In genomic region chr22:42062506-42063190, GRCh38 we compare ENCODE assay signal across 27 cellular contexts.
"Had no signal": no experiment of that assay in that cellular context is flagged by ENCODE, and none has a peak within 500 bp of the region (broad histone marks: within the 10 kb centered on the region; RNA-seq: fewer than 3 reads in every experiment).

No MANE protein-coding gene starts in this region.

- H3K27ac Mint-ChIP-seq: activated CD4-positive, alpha-beta memory T cell treated with anti-CD3 and anti-CD28 coated beads, Interleukin-2, amount 10 ng/mL, durations not matched to agents 7 days and 5 days; activated CD4-positive, alpha-beta T cell treated with anti-CD3 and anti-CD28 coated beads, Interleukin-2, amount 10 ng/mL, durations not matched to agents 7 days and 5 days; activated naive CD4-positive, alpha-beta T cell treated with anti-CD3 and anti-CD28 coated beads, Interleukin-2, amount 10 ng/mL, durations not matched to agents 7 days and 5 days; dendritic cell treated with granulocyte-macrophage colony-stimulating factor and Interleukin-4, amounts not matched to agents 40 ng/mL and 50 ng/mL, for 4 days; natural killer cell treated with Interleukin-12 subunit alpha and Interleukin-12 subunit beta and Interleukin-15 and Interleukin-18, amount 100 ng/mL, for 72 hours; T-helper 1 cell treated with Interleukin-12 subunit alpha and Interleukin-12 subunit beta and Interleukin-4 antibody, amounts not matched to agents 30 μg/mL and 1 μg/mL, for 36 hours had no signal

- H3K36me3 ChIP-seq: uterus had no signal

- H3K4me2 ChIP-seq: smooth muscle cell had no signal

- ATAC-seq: foreskin keratinocyte, heart left ventricle, left lung, lower lobe of right lung, mucosa of descending colon, pancreas had no signal

- H3K27ac ChIP-seq: brain microvascular endothelial cell, esophagus muscularis mucosa, foreskin keratinocyte, heart left ventricle, left lung, lower lobe of right lung, pancreas, prostate gland, transverse colon, uterus had no signal

- H3K4me1 ChIP-seq: esophagus muscularis mucosa, foreskin keratinocyte, heart left ventricle, left lung, lower lobe of right lung, pancreas, prostate gland, uterus had no signal

- H3K4me1 Mint-ChIP-seq: activated naive CD4-positive, alpha-beta T cell treated with anti-CD3 and anti-CD28 coated beads, Interleukin-2, amount 10 ng/mL, durations not matched to agents 7 days and 5 days had no signal

- H3K9me3 Mint-ChIP-seq: natural killer cell treated with Interleukin-12 subunit alpha and Interleukin-12 subunit beta and Interleukin-15 and Interleukin-18, amount 100 ng/mL, for 72 hours had no signal

- DNase-seq: activated CD4-positive, alpha-beta memory T cell treated with anti-CD3 and anti-CD28 coated beads, Interleukin-2, amount 10 ng/mL, durations not matched to agents 7 days and 5 days; activated CD4-positive, alpha-beta T cell treated with anti-CD3 and anti-CD28 coated beads for 1 hour; activated CD4-positive, alpha-beta T cell treated with anti-CD3 and anti-CD28 coated beads, Interleukin-2, amount 10 ng/mL, durations not matched to agents 7 days and 5 days; activated effector memory CD4-positive, alpha-beta T cell treated with anti-CD3 and anti-CD28 coated beads, Interleukin-2, amount 50 U/mL, for 16 hours; activated naive CD4-positive, alpha-beta T cell treated with anti-CD3 and anti-CD28 coated beads, Interleukin-2, amount 10 ng/mL, durations not matched to agents 7 days and 5 days; amniotic stem cell; brain microvascular endothelial cell; effector CD4-positive, alpha-beta T cell; foreskin keratinocyte; heart left ventricle; left lung; lower lobe of right lung; mesendoderm; mucosa of descending colon; retina; stimulated activated naive CD4-positive, alpha-beta T cell treated with Interleukin-2 at 50 U/mL for 16 hours; SW 1271; T1000; transverse colon; uterus had no signal

- H3K9me3 ChIP-seq: esophagus muscularis mucosa, left lung, lower lobe of right lung, mucosa of descending colon, pancreas, prostate gland, transverse colon, uterus had no signal

- H3K27me3 ChIP-seq: brain microvascular endothelial cell, esophagus muscularis mucosa, foreskin keratinocyte, heart left ventricle, left lung, pancreas, transverse colon, uterus had no signal

- H3K27me3 Mint-ChIP-seq: activated CD4-positive, alpha-beta memory T cell treated with anti-CD3 and anti-CD28 coated beads, Interleukin-2, amount 10 ng/mL, durations not matched to agents 7 days and 5 days; activated CD4-positive, alpha-beta T cell treated with anti-CD3 and anti-CD28 coated beads, Interleukin-2, amount 10 ng/mL, durations not matched to agents 7 days and 5 days; activated naive CD4-positive, alpha-beta T cell treated with anti-CD3 and anti-CD28 coated beads, Interleukin-2, amount 10 ng/mL, durations not matched to agents 7 days and 5 days; dendritic cell treated with granulocyte-macrophage colony-stimulating factor and Interleukin-4, amounts not matched to agents 40 ng/mL and 50 ng/mL, for 4 days; natural killer cell treated with Interleukin-12 subunit alpha and Interleukin-12 subunit beta and Interleukin-15 and Interleukin-18, amount 100 ng/mL, for 72 hours had no signal

- H3K4me3 Mint-ChIP-seq: activated CD4-positive, alpha-beta memory T cell treated with anti-CD3 and anti-CD28 coated beads, Interleukin-2, amount 10 ng/mL, durations not matched to agents 7 days and 5 days; activated CD4-positive, alpha-beta T cell treated with anti-CD3 and anti-CD28 coated beads, Interleukin-2, amount 10 ng/mL, durations not matched to agents 7 days and 5 days; activated naive CD4-positive, alpha-beta T cell treated with anti-CD3 and anti-CD28 coated beads, Interleukin-2, amount 10 ng/mL, durations not matched to agents 7 days and 5 days; dendritic cell treated with granulocyte-macrophage colony-stimulating factor and Interleukin-4, amounts not matched to agents 40 ng/mL and 50 ng/mL, for 4 days; natural killer cell treated with Interleukin-12 subunit alpha and Interleukin-12 subunit beta and Interleukin-15 and Interleukin-18, amount 100 ng/mL, for 72 hours; T-helper 1 cell treated with Interleukin-12 subunit alpha and Interleukin-12 subunit beta and Interleukin-4 antibody, amounts not matched to agents 30 μg/mL and 1 μg/mL, for 36 hours had no signal

- H3K4me3 ChIP-seq: esophagus muscularis mucosa, heart left ventricle, left lung, lower lobe of right lung, mucosa of descending colon, pancreas, prostate gland, smooth muscle cell, transverse colon, uterus had no signal
